ENCODE assay signal across 8 cellular contexts in the genomic region with DNA sequence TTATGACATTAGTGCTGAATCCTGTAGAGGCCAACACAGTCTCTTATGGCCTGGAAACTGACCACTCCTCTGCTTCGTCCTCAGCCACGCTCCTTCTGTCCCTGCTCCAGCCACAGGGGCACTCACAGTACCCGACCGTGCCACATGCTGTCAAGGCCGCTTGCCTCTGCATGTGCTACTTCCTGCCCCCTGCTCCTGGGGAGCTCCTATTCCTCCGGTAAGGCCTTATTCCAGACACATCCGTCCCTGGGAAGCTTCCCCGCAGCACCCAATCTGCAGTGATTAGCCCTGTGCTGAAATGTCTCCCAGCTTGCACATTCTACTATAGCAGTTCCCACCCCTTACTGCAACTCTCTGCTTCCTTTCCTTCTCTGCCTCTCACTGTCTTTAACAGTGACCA.
"Had no signal": no experiment of that assay in that cellular context is flagged by ENCODE, and none has a peak within 500 bp of the region (broad histone marks: within the 10 kb centered on the region; RNA-seq: fewer than 3 reads in every experiment).

No MANE protein-coding gene starts in this region.

- DNase-seq: NCI-H1048; NCI-H187; NCI-H446 treated with DMSO at 0.1 percent for 48 hours; NK-92 treated with Interleukin-12 subunit alpha and Interleukin-12 subunit beta, amount 100 ng/mL, for 24 hours had no signal

- ATAC-seq: Panc1 had no signal

- H3K27me3 ChIP-seq: SJSA1 had no signal

- H3K27ac ChIP-seq: RWPE1, SJSA1, SK-N-MC had no signal

- H3K36me3 ChIP-seq: SJSA1 had no signal

- H3K9me3 ChIP-seq: SJSA1 had no signal

- H3K4me3 ChIP-seq: SJSA1, SK-N-MC had no signal
